ENCODE assay signal across 9 cellular contexts in the genomic region with DNA sequence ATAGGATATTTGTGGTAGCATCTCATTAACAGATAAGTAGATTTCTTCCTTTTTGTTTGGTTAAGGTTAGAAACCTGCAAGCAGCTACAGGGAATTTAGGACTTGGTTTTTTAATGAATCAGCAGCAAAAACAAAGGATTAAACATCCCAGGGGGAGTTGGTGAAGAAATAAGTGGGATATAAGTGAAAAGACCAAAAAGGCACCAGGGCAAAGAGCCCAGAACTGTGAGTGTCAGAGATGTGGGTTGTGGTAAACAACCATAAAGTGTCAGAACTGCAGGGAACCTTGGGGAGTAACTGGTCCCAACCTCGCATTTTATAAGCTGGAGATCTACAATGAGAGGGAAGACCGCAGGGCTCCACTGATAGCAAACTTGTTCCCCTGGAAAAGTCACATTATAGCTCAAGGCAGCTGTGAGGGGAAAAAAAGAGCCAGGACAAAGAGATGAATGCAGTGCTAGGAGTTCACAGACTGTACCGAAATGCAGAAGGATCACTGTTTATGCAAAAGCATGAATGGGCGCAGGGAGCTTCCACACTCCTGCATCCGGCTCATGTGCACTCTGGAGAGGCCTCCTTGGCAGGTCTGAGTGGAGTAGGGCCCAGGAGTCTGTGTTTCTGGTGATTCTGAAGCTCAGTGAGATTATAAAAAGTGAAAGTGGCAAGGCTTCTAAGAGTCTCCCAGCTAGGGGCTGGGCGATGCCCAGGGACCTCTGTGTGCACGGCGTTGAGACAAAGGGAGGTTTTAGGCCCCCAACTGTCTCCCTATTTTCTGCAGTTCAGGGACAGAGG.
DNase-seq lines count a peak whose midpoint lies in the region; ATAC-seq, FAIRE-seq and TF ChIP-seq lines count a peak whose summit lies in the region.
"Had no signal": no experiment of that assay in that cellular context is flagged by ENCODE, and none has a peak within 500 bp of the region (broad histone marks: within the 10 kb centered on the region; RNA-seq: fewer than 3 reads in every experiment).

No MANE protein-coding gene starts in this region.

- TF ChIP-seq POLR2A in spleen (IDR thresholded peaks at IDR 0.05) = no peak

- no peaks in the 10 kb centered on the region for H3K79me2 ChIP-seq in PC-3 (ENCODE audit: low read length)

- POLR2A ChIA-PET in PC-3 (lab: Charles Lee; ENCODE audit: unreplicated experiment) = no interaction called here

- H3K9ac ChIP-seq in adipocyte (ENCODE audit: low read length) (peak overlapping the region; percentile 85), PC-3 (ENCODE audit: low read length) (no peak overlapping the region)

- FAIRE-seq in GM19239 (lab: Jason Lieb, UNC) = peak; percentile 31

- TF ChIP-seq CTCF in right atrium auricular region (IDR thresholded peaks at IDR 0.05) (no peak), spleen (IDR thresholded peaks at IDR 0.05 in 8 of 11, conservative IDR thresholded peaks at IDR 0.05 in 3 of 11) (no peak), PC-3 (conservative IDR thresholded peaks at IDR 0.05; ENCODE audit: low read depth, low read length) (no peak), GM10266 (IDR thresholded peaks at IDR 0.05; ENCODE audit: control insufficient read depth, insufficient read depth, low read depth, missing control alignments) (no peak)

- no peaks in the 10 kb centered on the region for H3K9me3 ChIP-seq in adipocyte (ENCODE audit: control insufficient read depth, low read length)
- H3K9me3 ChIP-seq in right atrium auricular region = no peaks in the 10 kb centered on the region
- no peaks in the 10 kb centered on the region for H3K9me3 ChIP-seq in spleen
- no peaks in the 10 kb centered on the region for H3K9me3 ChIP-seq in PC-3 (ENCODE audit: low read length)

- no TSS peak for BruUV-seq in PC-3 (replicated peaks; lab: Mats Ljungman, UMichigan)

- intact Hi-C loops in spleen (cut with DNase I; ENCODE audit: low total_unique reads) (no loop called here), PC-3 (cut with micrococcal nuclease) (no loop called here)

- DNase-seq in GM19239 (ENCODE audit: insufficient read length, low spot score) = no peak
- no peak for DNase-seq in adipocyte (ENCODE audit: low read depth)
- DNase-seq in right atrium auricular region (ENCODE audit: low spot score) = no peak
- peak; percentile 50 for DNase-seq in spleen
- DNase-seq in PC-3 = no peak
- no peak for DNase-seq in middle frontal gyrus (ENCODE audit: extremely low spot score, low spot score)
- no peak for DNase-seq in GM10266 (ENCODE audit: extremely low spot score)
- DNase-seq: amniotic stem cell had no signal

- no peaks in the 10 kb centered on the region for H3K36me3 ChIP-seq in adipocyte (ENCODE audit: control insufficient read depth, insufficient read depth, low read length, severe bottlenecking)
- no peaks in the 10 kb centered on the region for H3K36me3 ChIP-seq in right atrium auricular region
- H3K36me3 ChIP-seq in spleen = no peaks in the 10 kb centered on the region
- no peaks in the 10 kb centered on the region for H3K36me3 ChIP-seq in PC-3 (ENCODE audit: low read depth, low read length)

- H3F3A ChIP-seq in PC-3 (ENCODE audit: low read length, unreplicated experiment) = no peaks in the 10 kb centered on the region

- CTCF ChIA-PET in PC-3 (lab: Charles Lee) = no interaction called here

- no peaks in the 10 kb centered on the region for H3K9me2 ChIP-seq in PC-3 (replicated peaks; ENCODE audit: low read length)

- H3K27me3 ChIP-seq in adipocyte (replicated peaks; ENCODE audit: control insufficient read depth, insufficient read depth, low read length) (no peaks in the 10 kb centered on the region), right atrium auricular region (no peaks in the 10 kb centered on the region), spleen (replicated peaks in 1 of 7) (no peaks in the 10 kb centered on the region), PC-3 (ENCODE audit: low read length) (no peaks in the 10 kb centered on the region)

- H2AFZ ChIP-seq in PC-3 (ENCODE audit: low read length) = no peak overlapping the region

- H3K4me3 ChIP-seq in adipocyte (ENCODE audit: low read length) (peak overlapping the region; percentile 53), right atrium auricular region (peak overlapping the region in 1 of 2 donors; percentile 20), spleen (no peak overlapping the region), PC-3 (ENCODE audit: low read length) (no peak overlapping the region)

- 73 to 88% (median 76%) methylated on average over 8 of the region's 8 CpGs for WGBS in spleen, 5 donors

- no peak overlapping the region for H3K4me2 ChIP-seq in PC-3 (ENCODE audit: low read length)

- H3K27ac ChIP-seq in right atrium auricular region (peak overlapping the region; percentile 30 to 54), spleen (peak overlapping the region in 4 of 8 donors; percentile 22 to 37 (median 25)), PC-3 (ENCODE audit: low read length) (no peak overlapping the region)

- ATAC-seq in GM21619 (IDR thresholded peaks at IDR 0.05; ENCODE audit: unreplicated experiment) (no peak), PC-3 (no peak)

- H3K4me1 ChIP-seq in adipocyte (ENCODE audit: control insufficient read depth, insufficient read depth, low read length) = peaks cover 57% of the 10 kb centered on the region
- peaks cover 0 to 28% of the 10 kb centered on the region in 2 donors for H3K4me1 ChIP-seq in right atrium auricular region
- H3K4me1 ChIP-seq in spleen = peaks cover 0 to 26% (median 4%) of the 10 kb centered on the region in 6 donors
- 0 out of 2 replicates have a peak, but pooled peaks cover 4% of the 10 kb centered on the region for H3K4me1 ChIP-seq in PC-3 (ENCODE audit: insufficient read depth, low read length)

- H4K20me1 ChIP-seq in PC-3 (ENCODE audit: low read length) = no peaks in the 10 kb centered on the region
